ENCODE assay signal across 13 cellular contexts in genomic region chr7:45196374-45196773, GRCh38. TPM values are rescaled to one million over a fixed set of nuclear protein-coding genes. Genes with fewer than 3 reads are reported as not detected.
A peak's percentile ranks its signal among the peaks of the same experiment; 100 is the strongest.
DNase-seq lines count a peak whose midpoint lies in the region; ATAC-seq lines count a peak whose summit lies in the region.
"Had no signal": no experiment of that assay in that cellular context is flagged by ENCODE, and none has a peak within 500 bp of the region (broad histone marks: within the 10 kb centered on the region; RNA-seq: fewer than 3 reads in every experiment).

No MANE protein-coding gene starts in this region.

- POLR2A ChIA-PET in activated CD8-positive, alpha-beta T cell treated with anti-CD3 and anti-CD28 coated beads, Interleukin-2, amount 10 ng/mL, durations not matched to agents 7 days and 5 days (lab: Charles Lee) = interaction anchor here (1.3 kb wide), 1 partner anchor 9 kb away, joined by 4 read pairs; no protein-coding TSS in a partner anchor

- H3K9me3 Mint-ChIP-seq in activated CD8-positive, alpha-beta T cell treated with anti-CD3 and anti-CD28 coated beads, Interleukin-2, amount 10 ng/mL, durations not matched to agents 7 days and 5 days (ENCODE audit: insufficient read depth) = no peaks in the 10 kb centered on the region

- ATAC-seq in HG02759 (IDR thresholded peaks at IDR 0.05; ENCODE audit: unreplicated experiment) = peak; percentile 81
- no peak for ATAC-seq in activated CD8-positive, alpha-beta T cell treated with anti-CD3 and anti-CD28 coated beads, Interleukin-2, amount 10 ng/mL, durations not matched to agents 7 days and 5 days
- ATAC-seq: esophagus mucosa, left cardiac atrium, right lobe of liver had no signal

- H3K27ac Mint-ChIP-seq in activated CD8-positive, alpha-beta T cell treated with anti-CD3 and anti-CD28 coated beads, Interleukin-2, amount 10 ng/mL, durations not matched to agents 7 days and 5 days = no peak overlapping the region

- DNase-seq in activated CD4-positive, CD25-positive, alpha-beta regulatory T cell treated with anti-CD3 and anti-CD28 coated beads, Interleukin-2, amount 50 U/mL, for 16 hours (ENCODE audit: low read depth, low spot score) = peak; percentile 9
- DNase-seq in activated CD4-positive, CD25-positive, alpha-beta regulatory T cell treated with anti-CD3 and anti-CD28 coated beads, Interleukin-2, amount 50 U/mL, for 72 hours = no peak
- DNase-seq in activated CD8-positive, alpha-beta T cell treated with anti-CD3 and anti-CD28 coated beads, Interleukin-2, amount 10 ng/mL, durations not matched to agents 7 days and 5 days = peak; percentile 26
- peak; percentile 46 to 50 for DNase-seq in stimulated activated CD8-positive, alpha-beta memory T cell treated with anti-CD3 and anti-CD28 coated beads, Interleukin-2, amount 100 ng/mL, for 48 hours (ENCODE audit: low read depth in 2 of 2)
- DNase-seq in NCI-H1417 treated with DMSO at 0.1 percent for 48 hours (lab: John Stamatoyannopoulos, UW) (no peak), NCI-H2227 treated with DMSO at 0.1 percent for 48 hours (lab: John Stamatoyannopoulos, UW) (no peak), NCI-H2196 (lab: John Stamatoyannopoulos, UW; ENCODE audit: unreplicated experiment) (no peak)
- DNase-seq: amniotic stem cell, left cardiac atrium, NCI-H2029 had no signal

- CTCF ChIA-PET in activated CD8-positive, alpha-beta T cell treated with anti-CD3 and anti-CD28 coated beads, Interleukin-2, amount 10 ng/mL, durations not matched to agents 7 days and 5 days (lab: Charles Lee) = no interaction called here

- H3K27me3 Mint-ChIP-seq in activated CD8-positive, alpha-beta T cell treated with anti-CD3 and anti-CD28 coated beads, Interleukin-2, amount 10 ng/mL, durations not matched to agents 7 days and 5 days (ENCODE audit: low read depth) = peaks cover 17% of the 10 kb centered on the region

- no peak overlapping the region for H3K4me3 Mint-ChIP-seq in activated CD8-positive, alpha-beta T cell treated with anti-CD3 and anti-CD28 coated beads, Interleukin-2, amount 10 ng/mL, durations not matched to agents 7 days and 5 days

- peaks cover 9% of the 10 kb centered on the region for H3K4me1 Mint-ChIP-seq in activated CD8-positive, alpha-beta T cell treated with anti-CD3 and anti-CD28 coated beads, Interleukin-2, amount 10 ng/mL, durations not matched to agents 7 days and 5 days (ENCODE audit: low read depth)

- H3K36me3 Mint-ChIP-seq in activated CD8-positive, alpha-beta T cell treated with anti-CD3 and anti-CD28 coated beads, Interleukin-2, amount 10 ng/mL, durations not matched to agents 7 days and 5 days (ENCODE audit: low read depth) = no peaks in the 10 kb centered on the region

RNA-seq across cellular contexts. Expression of gene RAMP3, which starts 38.8 kb away (rescaled TPM):
- not detected for total RNA-seq in activated CD8-positive, alpha-beta T cell treated with anti-CD3 and anti-CD28 coated beads, Interleukin-2, amount 10 ng/mL, durations not matched to agents 7 days and 5 days

Comparison
In these comparisons a context has a peak if more than half of its experiments do, and no peak if none do; other contexts are left out.
1. DNase-seq: peak in activated CD4-positive, CD25-positive, alpha-beta regulatory T cell treated with anti-CD3 and anti-CD28 coated beads, Interleukin-2, amount 50 U/mL, for 16 hours (single experiment), activated CD8-positive, alpha-beta T cell treated with anti-CD3 and anti-CD28 coated beads, Interleukin-2, amount 10 ng/mL, durations not matched to agents 7 days and 5 days (single experiment) and stimulated activated CD8-positive, alpha-beta memory T cell treated with anti-CD3 and anti-CD28 coated beads, Interleukin-2, amount 100 ng/mL, for 48 hours (2 of 2); none in activated CD4-positive, CD25-positive, alpha-beta regulatory T cell treated with anti-CD3 and anti-CD28 coated beads, Interleukin-2, amount 50 U/mL, for 72 hours (single experiment), NCI-H1417 treated with DMSO at 0.1 percent for 48 hours (single experiment), NCI-H2227 treated with DMSO at 0.1 percent for 48 hours (single experiment) and NCI-H2196 (single experiment).